Comparison of ENCODE assay signal across 9 cellular contexts in the genomic region with DNA sequence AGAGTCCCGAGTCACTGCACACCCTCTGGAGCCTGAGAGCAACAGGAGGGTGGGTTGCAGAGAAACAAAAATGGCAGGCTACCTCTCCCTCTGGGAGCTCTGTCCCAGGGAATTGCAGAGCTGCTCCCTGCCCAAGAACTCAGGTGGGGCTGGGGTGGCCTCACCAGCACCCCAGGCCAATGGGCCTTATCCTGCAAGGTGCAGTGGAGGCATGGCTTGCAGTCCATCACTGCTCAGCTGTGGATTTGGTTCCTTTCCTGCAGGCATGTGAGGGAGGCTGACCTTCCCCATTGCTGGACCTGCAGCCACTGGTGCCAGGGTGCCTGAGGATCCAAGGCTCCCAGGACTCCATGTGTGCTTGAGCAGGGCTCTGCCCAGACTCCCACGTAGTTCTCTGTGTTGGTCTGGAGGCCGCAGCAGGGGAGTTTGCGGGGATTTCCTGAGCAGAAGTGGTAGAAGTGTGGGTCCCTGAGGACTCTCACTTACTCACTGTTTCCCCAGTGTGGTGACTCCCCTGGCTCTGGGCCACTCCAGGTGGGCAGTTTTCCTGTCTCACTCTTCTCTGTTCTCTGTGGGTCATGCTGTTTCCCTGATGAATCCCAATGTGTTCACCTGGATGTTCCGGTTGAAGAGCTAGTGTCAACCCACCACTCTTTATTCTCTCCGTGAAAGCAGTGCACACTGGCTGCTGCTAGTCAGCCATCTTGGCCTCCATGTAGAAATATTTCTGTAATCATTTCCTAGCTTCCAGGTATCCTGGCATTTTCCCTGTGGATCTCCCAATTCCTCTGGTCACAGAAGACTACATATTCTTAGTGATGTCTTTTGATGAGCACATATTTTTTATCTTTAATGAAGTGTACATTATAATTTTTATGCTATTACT.
A peak's percentile ranks its signal among the peaks of the same experiment; 100 is the strongest.
DNase-seq lines count a peak whose midpoint lies in the region; ATAC-seq and TF ChIP-seq lines count a peak whose summit lies in the region.
"Had no signal": no experiment of that assay in that cellular context is flagged by ENCODE, and none has a peak within 500 bp of the region (broad histone marks: within the 10 kb centered on the region; RNA-seq: fewer than 3 reads in every experiment).

No MANE protein-coding gene starts in this region.

- H3K4me3 Mint-ChIP-seq in stimulated activated memory B cell treated with anti-CD40 and anti-IgM and Interleukin-4, amounts not matched to agents 10 μg/mL and 1 μg/mL and 100 μg/mL, for 72 hours: peak overlapping the region; percentile 60
- H3K4me3 Mint-ChIP-seq in HFFc6: no peak overlapping the region

- no peak for DNase-seq in retina
- no peak for DNase-seq in NCI-H748 (lab: John Stamatoyannopoulos, UW; ENCODE audit: unreplicated experiment)
- DNase-seq in HFFc6: no peak
- DNase-seq: GDM1; stimulated activated CD4-positive, alpha-beta T cell treated with anti-CD3 and anti-CD28 coated beads, Interleukin-2, amount 100 ng/mL, for 24 hours had no signal

- no peaks in the 10 kb centered on the region for H3K27me3 Mint-ChIP-seq in stimulated activated memory B cell treated with anti-CD40 and anti-IgM and Interleukin-4, amounts not matched to agents 10 μg/mL and 1 μg/mL and 100 μg/mL, for 72 hours
- no peaks in the 10 kb centered on the region; the same call in 1 of the 2 replicates for H3K27me3 Mint-ChIP-seq in HFFc6 (ENCODE audit: insufficient read depth)

- H3K27ac Mint-ChIP-seq in stimulated activated memory B cell treated with anti-CD40 and anti-IgM and Interleukin-4, amounts not matched to agents 10 μg/mL and 1 μg/mL and 100 μg/mL, for 72 hours: peak overlapping the region; percentile 90
- no peak overlapping the region for H3K27ac Mint-ChIP-seq in HFFc6

- ATAC-seq in GM19035 (IDR thresholded peaks at IDR 0.05; ENCODE audit: unreplicated experiment) (peak; percentile 96), HG02588 (IDR thresholded peaks at IDR 0.05; ENCODE audit: unreplicated experiment) (peak; percentile 95), HG03469 (IDR thresholded peaks at IDR 0.05; ENCODE audit: unreplicated experiment) (peak; percentile 91)
- ATAC-seq in stimulated activated memory B cell treated with anti-CD40 and anti-IgM and Interleukin-4, amounts not matched to agents 10 μg/mL and 1 μg/mL and 100 μg/mL, for 72 hours: peak; percentile 96

- peaks cover 78% of the 10 kb centered on the region for H3K4me1 Mint-ChIP-seq in stimulated activated memory B cell treated with anti-CD40 and anti-IgM and Interleukin-4, amounts not matched to agents 10 μg/mL and 1 μg/mL and 100 μg/mL, for 72 hours
- peaks cover 6% of the 10 kb centered on the region; the same call in 1 of the 2 replicates for H3K4me1 Mint-ChIP-seq in HFFc6 (ENCODE audit: low read depth)

- no peak for TF ChIP-seq CTCF in HFFc6 (IDR thresholded peaks at IDR 0.05)

- peaks cover 40% of the 10 kb centered on the region for H3K36me3 Mint-ChIP-seq in stimulated activated memory B cell treated with anti-CD40 and anti-IgM and Interleukin-4, amounts not matched to agents 10 μg/mL and 1 μg/mL and 100 μg/mL, for 72 hours
- H3K36me3 Mint-ChIP-seq in HFFc6 (ENCODE audit: low read depth): peaks cover 9% of the 10 kb centered on the region

- peaks cover 10% of the 10 kb centered on the region for H3K9me3 Mint-ChIP-seq in stimulated activated memory B cell treated with anti-CD40 and anti-IgM and Interleukin-4, amounts not matched to agents 10 μg/mL and 1 μg/mL and 100 μg/mL, for 72 hours
- H3K9me3 Mint-ChIP-seq in HFFc6: peaks cover 13% of the 10 kb centered on the region; the same call in 1 of the 2 replicates
